In the genomic region with DNA sequence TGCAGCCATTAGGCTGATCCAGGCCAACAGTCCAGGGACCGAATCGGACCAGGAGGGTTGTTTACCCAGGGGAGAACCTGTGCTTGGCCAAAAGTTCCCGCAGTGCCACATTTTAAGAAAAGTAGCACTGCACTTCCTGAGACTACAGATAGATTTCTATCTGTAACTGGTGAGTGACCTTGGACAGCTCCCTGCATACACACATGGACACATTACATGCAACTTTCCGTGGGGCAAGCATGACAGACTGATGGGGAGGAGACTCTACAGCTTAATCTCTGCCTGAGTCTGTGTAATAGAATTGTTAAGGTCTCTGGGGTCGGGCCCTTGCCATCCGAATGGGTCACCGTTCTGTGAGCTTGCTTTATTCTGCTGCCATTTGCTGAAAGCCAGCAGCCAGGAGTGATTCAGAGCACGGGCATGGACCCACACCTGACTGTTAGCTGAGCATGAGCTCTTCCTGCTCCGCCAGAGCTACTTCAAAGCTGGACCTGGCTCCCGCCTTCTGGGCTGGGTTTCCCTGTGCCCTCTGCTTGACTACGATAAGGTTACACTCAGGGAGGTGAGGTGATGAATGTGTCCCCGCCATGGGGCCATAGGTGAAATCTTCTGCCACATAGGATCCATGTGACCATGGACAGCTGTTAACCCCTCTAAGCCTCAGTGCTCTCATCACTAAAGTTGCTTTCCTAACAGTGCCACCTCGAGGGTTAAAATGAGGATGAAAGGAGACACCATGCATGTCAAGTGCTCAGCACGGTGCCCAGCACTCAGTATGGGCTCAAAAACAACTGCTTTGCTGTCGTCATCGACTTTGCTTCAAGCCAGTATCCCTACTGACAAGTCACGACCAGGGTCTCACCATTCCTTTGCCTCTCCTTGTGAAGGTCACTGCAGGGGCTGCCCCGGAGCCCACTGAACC, we compare ENCODE assay signal across 11 cellular contexts.
DNase-seq lines count a peak whose midpoint lies in the region; ATAC-seq and TF ChIP-seq lines count a peak whose summit lies in the region.
"Had no signal": no experiment of that assay in that cellular context is flagged by ENCODE, and none has a peak within 500 bp of the region (broad histone marks: within the 10 kb centered on the region; RNA-seq: fewer than 3 reads in every experiment).

No MANE protein-coding gene starts in this region.

- H3K27me3 ChIP-seq in Karpas-422 (ENCODE audit: low read length), result no peaks in the 10 kb centered on the region
- no peaks in the 10 kb centered on the region for H3K27me3 ChIP-seq in SJCRH30
- H3K27me3 ChIP-seq: ascending aorta had no signal

- H3K9me3 ChIP-seq in Karpas-422 (ENCODE audit: low read length), result no peaks in the 10 kb centered on the region
- no peaks in the 10 kb centered on the region for H3K9me3 ChIP-seq in SJCRH30 (replicated peaks)
- H3K9me3 ChIP-seq: ascending aorta had no signal

- ATAC-seq in HG03025 (IDR thresholded peaks at IDR 0.05; ENCODE audit: low FRiP score, unreplicated experiment) (no peak), HG03460 (IDR thresholded peaks at IDR 0.05; ENCODE audit: unreplicated experiment) (no peak)

- TF ChIP-seq CTCF in fibroblast of the aortic adventitia (IDR thresholded peaks at IDR 0.05; ENCODE audit: insufficient read depth, low read length), result no peak

- no peaks in the 10 kb centered on the region for H3K79me2 ChIP-seq in Karpas-422 (ENCODE audit: low read length)

- H3K27ac ChIP-seq in Karpas-422 (ENCODE audit: low read length) (no peak overlapping the region), SJCRH30 (no peak overlapping the region)
- H3K27ac ChIP-seq: ascending aorta, skin epidermis had no signal

- no peaks in the 10 kb centered on the region for H3K9me2 ChIP-seq in Karpas-422 (replicated peaks; ENCODE audit: insufficient read depth, low read length)

- no peak overlapping the region for H2AFZ ChIP-seq in Karpas-422 (ENCODE audit: low read length)

- peak; percentile 21 for DNase-seq in AG08395 (ENCODE audit: low spot score)
- DNase-seq in Karpas-422, result peak; percentile 44
- DNase-seq in SJCRH30, result peak; percentile 22 to 25
- peak; percentile 49 for DNase-seq in fibroblast of the aortic adventitia (ENCODE audit: low read depth)
- DNase-seq in activated CD8-positive, alpha-beta memory T cell treated with anti-CD3 and anti-CD28 coated beads, Interleukin-2, amount 50 U/mL, for 48 hours, result no peak
- no peak for DNase-seq in amniotic stem cell (lab: John Stamatoyannopoulos, UW)
- DNase-seq: NCI-H1694 had no signal

- H3K4me2 ChIP-seq in Karpas-422 (ENCODE audit: low read depth, low read length, poor library complexity, severe bottlenecking), result no peak overlapping the region

- H3K9ac ChIP-seq in Karpas-422 (ENCODE audit: low read length), result no peak overlapping the region

- no peaks in the 10 kb centered on the region for H4K20me1 ChIP-seq in Karpas-422 (ENCODE audit: insufficient read depth, low read depth, low read length)

- H3K4me3 ChIP-seq in Karpas-422 (ENCODE audit: low read length), result no peak overlapping the region
- H3K4me3 ChIP-seq in SJCRH30, result no peak overlapping the region
- H3K4me3 ChIP-seq in fibroblast of the aortic adventitia (ENCODE audit: low read depth, low read length), result no peak overlapping the region
- H3K4me3 ChIP-seq: ascending aorta, skin epidermis had no signal

- no peaks in the 10 kb centered on the region for H3K36me3 ChIP-seq in Karpas-422 (ENCODE audit: insufficient read depth, low read length)
- H3K36me3 ChIP-seq in SJCRH30, result no peaks in the 10 kb centered on the region
- H3K36me3 ChIP-seq: ascending aorta had no signal

- no peaks in the 10 kb centered on the region for H3K4me1 ChIP-seq in Karpas-422 (ENCODE audit: low read length)
- no peaks in the 10 kb centered on the region for H3K4me1 ChIP-seq in SJCRH30
- H3K4me1 ChIP-seq: ascending aorta had no signal

Comparison
In these comparisons a context has a peak if more than half of its experiments do, and no peak if none do; other contexts are left out.
1. DNase-seq: peak in AG08395 (single experiment), Karpas-422 (single experiment), SJCRH30 (2 of 2) and fibroblast of the aortic adventitia (single experiment); none in activated CD8-positive, alpha-beta memory T cell treated with anti-CD3 and anti-CD28 coated beads, Interleukin-2, amount 50 U/mL, for 48 hours (single experiment) and amniotic stem cell (single experiment).